9 cellular contexts compared by ENCODE assay signal in the genomic region with DNA sequence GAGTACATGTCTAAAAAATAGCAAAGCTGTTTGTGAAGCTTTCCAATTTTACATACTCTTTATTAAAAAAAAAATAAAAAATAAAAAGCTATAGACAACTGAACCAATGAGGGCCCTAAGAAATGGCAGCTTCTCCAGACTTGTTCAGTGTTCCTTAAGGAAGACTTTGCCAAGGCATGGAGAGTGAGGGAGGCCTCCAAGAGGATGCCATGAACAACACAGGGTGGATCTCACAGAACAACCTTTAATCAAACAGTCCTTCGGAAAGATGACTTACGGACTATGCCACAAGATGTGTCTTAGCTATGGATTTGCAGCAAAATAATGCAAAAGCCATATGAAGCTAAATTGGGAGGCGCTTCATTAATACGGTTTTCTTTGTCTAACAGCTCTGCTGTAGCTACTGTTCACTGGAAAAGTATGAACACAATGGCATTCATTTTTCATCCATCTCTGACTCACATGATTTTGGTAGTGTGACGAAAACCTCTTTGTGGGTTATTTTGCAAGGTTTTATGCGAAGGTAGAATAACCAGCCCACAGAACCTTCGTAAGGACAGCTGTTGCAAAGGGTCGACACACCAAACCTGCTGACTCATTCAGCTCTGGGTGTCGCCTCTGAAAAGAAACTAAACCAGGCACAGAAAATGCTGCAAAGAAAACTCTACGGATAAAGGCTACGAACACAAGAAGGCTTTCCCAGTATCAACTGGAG. TPM values are rescaled to one million over a fixed set of nuclear protein-coding genes. Genes with fewer than 3 reads are reported as not detected.
DNase-seq lines count a peak whose midpoint lies in the region; TF ChIP-seq lines count a peak whose summit lies in the region.
"Had no signal": no experiment of that assay in that cellular context is flagged by ENCODE, and none has a peak within 500 bp of the region (broad histone marks: within the 10 kb centered on the region; RNA-seq: fewer than 3 reads in every experiment).

No MANE protein-coding gene starts in this region.

- in situ Hi-C loops in KBM-7 (cut with MboI; ENCODE audit: low pct_unique_long_range_greater_than_20kb, low sequenced_read_pairs): no loop called here

- H3K9me3 Mint-ChIP-seq in endothelial cell (ENCODE audit: unreplicated experiment): no peaks in the 10 kb centered on the region

- H3K27me3 ChIP-seq in H7 (ENCODE audit: control insufficient read depth, insufficient read depth, low read length): no peaks in the 10 kb centered on the region

- H3K27me3 Mint-ChIP-seq in endothelial cell (ENCODE audit: unreplicated experiment): peaks cover 4% of the 10 kb centered on the region

- H3K4me3 ChIP-seq in skeletal muscle cell (ENCODE audit: low read depth, low read length) (peak overlapping the region; percentile 15), H7 (ENCODE audit: insufficient read depth, low read depth, low read length) (no peak overlapping the region)
- H3K4me3 ChIP-seq: skin epidermis had no signal

- TF ChIP-seq CTCF in endothelial cell (IDR thresholded peaks at IDR 0.05; ENCODE audit: unreplicated experiment): no peak

- H3K27ac Mint-ChIP-seq in endothelial cell (ENCODE audit: unreplicated experiment): peak overlapping the region; percentile 50

- peaks cover 55% of the 10 kb centered on the region for H3K36me3 Mint-ChIP-seq in endothelial cell (ENCODE audit: low read depth, unreplicated experiment)

- H3K4me1 Mint-ChIP-seq in endothelial cell (ENCODE audit: unreplicated experiment): peaks cover 11% of the 10 kb centered on the region

- H3K36me3 ChIP-seq in H7 (replicated peaks; ENCODE audit: control insufficient read depth, insufficient read depth, low read length): no peaks in the 10 kb centered on the region

- DNase-seq in activated T-cell treated with anti-CD3 and anti-CD28 coated beads for 48 hours (ENCODE audit: low read depth): peak; percentile 3
- DNase-seq in activated T-cell treated with anti-CD3 and anti-CD28 coated beads, Interleukin-2, amount 50 U/mL, for 48 hours: no peak
- DNase-seq in KBM-7: peak; percentile 45
- no peak for DNase-seq in endothelial cell (ENCODE audit: low spot score)
- DNase-seq in skeletal muscle cell (ENCODE audit: low read depth): peak; percentile 96
- DNase-seq in stimulated activated CD4-positive, alpha-beta T cell treated with anti-CD3 and anti-CD28 coated beads, Interleukin-1b, Interleukin-23, amount 100 ng/mL, for 48 hours: no peak
- no peak for DNase-seq in H7
- DNase-seq in stimulated activated CD8-positive, alpha-beta memory T cell treated with anti-CD3 and anti-CD28 coated beads, Interleukin-4, amount 100 ng/mL, for 48 hours: no peak

- no peak overlapping the region for H3K4me3 Mint-ChIP-seq in endothelial cell (ENCODE audit: unreplicated experiment)

RNA-seq across cellular contexts. Expression of a gene that starts 27.7 kb away (rescaled TPM):
- total RNA-seq in endothelial cell (ENCODE audit: unreplicated experiment): 353 TPM
- total RNA-seq in H7 (2014; rRNA removed; shearing (Covaris generic)): 14.7 and 17.1 TPM in 2 replicates

Comparison
In these comparisons a context has a peak if more than half of its experiments do, and no peak if none do; other contexts are left out.
1. DNase-seq: peak in activated T-cell treated with anti-CD3 and anti-CD28 coated beads for 48 hours (single experiment), KBM-7 (single experiment) and skeletal muscle cell (single experiment); none in activated T-cell treated with anti-CD3 and anti-CD28 coated beads, Interleukin-2, amount 50 U/mL, for 48 hours (0 of 2), endothelial cell (single experiment), stimulated activated CD4-positive, alpha-beta T cell treated with anti-CD3 and anti-CD28 coated beads, Interleukin-1b, Interleukin-23, amount 100 ng/mL, for 48 hours (single experiment), H7 (single experiment) and stimulated activated CD8-positive, alpha-beta memory T cell treated with anti-CD3 and anti-CD28 coated beads, Interleukin-4, amount 100 ng/mL, for 48 hours (single experiment).
2. RNA of a gene that starts 27.7 kb away (total RNA-seq): 353 TPM in endothelial cell (single experiment); 14.7 to 17.1 TPM in H7; every median in the first group is over 10 times any median in the second.